ENCODE assay signal across 17 cellular contexts in the genomic region with DNA sequence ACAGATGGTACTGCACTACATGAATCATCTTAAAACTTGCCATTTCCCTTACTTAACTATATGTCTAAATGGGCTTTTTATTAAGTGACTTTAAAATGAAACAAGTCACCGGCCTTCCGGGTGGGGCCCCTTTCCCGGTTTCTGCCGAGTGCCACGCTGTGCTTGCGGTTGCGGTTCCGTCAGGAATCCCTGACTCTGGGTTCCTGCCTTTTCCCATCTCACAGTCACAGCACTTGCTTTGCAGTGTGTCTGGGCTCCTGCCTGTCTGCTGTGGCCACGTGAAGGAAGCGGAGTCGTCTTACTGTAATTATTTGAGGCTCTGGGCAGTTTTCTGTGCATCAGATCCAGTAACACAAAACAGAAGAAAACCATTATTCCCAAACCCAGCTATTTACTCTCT. TPM values are rescaled to one million over a fixed set of nuclear protein-coding genes. Genes with fewer than 3 reads are reported as not detected.
A peak's percentile ranks its signal among the peaks of the same experiment; 100 is the strongest.
DNase-seq lines count a peak whose midpoint lies in the region; ATAC-seq and TF ChIP-seq lines count a peak whose summit lies in the region.
"Had no signal": no experiment of that assay in that cellular context is flagged by ENCODE, and none has a peak within 500 bp of the region (broad histone marks: within the 10 kb centered on the region; RNA-seq: fewer than 3 reads in every experiment).

No MANE protein-coding gene starts in this region.

- no peaks in the 10 kb centered on the region for H3K79me2 ChIP-seq in osteoblast (ENCODE audit: insufficient read depth, low read length)

- H2AFZ ChIP-seq in osteoblast (ENCODE audit: low read length) = peak overlapping the region; percentile 11

- H3K36me3 ChIP-seq in osteoblast (ENCODE audit: insufficient read depth, low read length) = no peaks in the 10 kb centered on the region

- DNase-seq in Daoy (ENCODE audit: low read depth) (peak; percentile 95), NCI-H2227 treated with DMSO at 0.1 percent for 48 hours (lab: John Stamatoyannopoulos, UW) (peak; percentile 16), fibroblast of gingiva (ENCODE audit: low read depth) (peak; percentile 76), osteoblast (ENCODE audit: insufficient read length, low spot score, missing footprints) (no peak), GM10266 (ENCODE audit: extremely low spot score) (no peak)
- DNase-seq: activated CD8-positive, alpha-beta memory T cell treated with anti-CD3 and anti-CD28 coated beads for 24 hours; C1 segment of cervical spinal cord; central memory CD4-positive, alpha-beta T cell; NCI-H1092; NCI-H510A; stimulated activated CD4-positive, alpha-beta T cell treated with anti-CD3 and anti-CD28 coated beads, Interleukin-4, amount 100 ng/mL, for 1 hour; stimulated activated naive CD4-positive, alpha-beta T cell treated with Interleukin-2 at 50 U/mL for 16 hours; T-helper 9 cell had no signal

- peaks cover 69% of the 10 kb centered on the region for H3K4me1 ChIP-seq in osteoblast (ENCODE audit: insufficient read depth, low read length)

- no peaks in the 10 kb centered on the region for H3K9me3 ChIP-seq in osteoblast (ENCODE audit: low read depth, low read length)

- H3K4me2 ChIP-seq in osteoblast (ENCODE audit: insufficient read depth, low read length) = peak overlapping the region; percentile 76

- H3K27ac ChIP-seq in osteoblast (ENCODE audit: low read depth, low read length) = peak overlapping the region; percentile 96

- no peaks in the 10 kb centered on the region for H3K27me3 ChIP-seq in osteoblast (ENCODE audit: insufficient read depth, low read length)

- ATAC-seq in HG03025 (IDR thresholded peaks at IDR 0.05; ENCODE audit: low FRiP score, unreplicated experiment) (no peak), GM21360 (IDR thresholded peaks at IDR 0.05; ENCODE audit: unreplicated experiment) (no peak), HG03460 (IDR thresholded peaks at IDR 0.05; ENCODE audit: unreplicated experiment) (no peak)
- ATAC-seq: HCT116 had no signal

- peak overlapping the region; percentile 20 for H3K4me3 ChIP-seq in osteoblast (ENCODE audit: insufficient read depth, low read length)

- no peaks in the 10 kb centered on the region for H4K20me1 ChIP-seq in osteoblast (ENCODE audit: insufficient read depth, low read length)

- no peak for TF ChIP-seq CTCF in osteoblast (IDR thresholded peaks at IDR 0.05; ENCODE audit: extremely low read depth, low read depth, low read length)
- TF ChIP-seq CTCF in GM10266 (IDR thresholded peaks at IDR 0.05; ENCODE audit: control insufficient read depth, insufficient read depth, low read depth, missing control alignments) = no peak

RNA-seq across cellular contexts. Expression of a gene that starts 44.0 kb away (rescaled TPM):
- total RNA-seq in Daoy (2014; rRNA removed; shearing (Covaris generic)) = 185 and 203 TPM in 2 replicates
- 584 and 701 TPM in 2 replicates for total RNA-seq in osteoblast

Comparison
In these comparisons a context has a peak if more than half of its experiments do, and no peak if none do; other contexts are left out.
1. DNase-seq: peak in Daoy (single experiment), NCI-H2227 treated with DMSO at 0.1 percent for 48 hours (single experiment) and fibroblast of gingiva (single experiment); none in osteoblast (single experiment) and GM10266 (single experiment).